In the genomic region with DNA sequence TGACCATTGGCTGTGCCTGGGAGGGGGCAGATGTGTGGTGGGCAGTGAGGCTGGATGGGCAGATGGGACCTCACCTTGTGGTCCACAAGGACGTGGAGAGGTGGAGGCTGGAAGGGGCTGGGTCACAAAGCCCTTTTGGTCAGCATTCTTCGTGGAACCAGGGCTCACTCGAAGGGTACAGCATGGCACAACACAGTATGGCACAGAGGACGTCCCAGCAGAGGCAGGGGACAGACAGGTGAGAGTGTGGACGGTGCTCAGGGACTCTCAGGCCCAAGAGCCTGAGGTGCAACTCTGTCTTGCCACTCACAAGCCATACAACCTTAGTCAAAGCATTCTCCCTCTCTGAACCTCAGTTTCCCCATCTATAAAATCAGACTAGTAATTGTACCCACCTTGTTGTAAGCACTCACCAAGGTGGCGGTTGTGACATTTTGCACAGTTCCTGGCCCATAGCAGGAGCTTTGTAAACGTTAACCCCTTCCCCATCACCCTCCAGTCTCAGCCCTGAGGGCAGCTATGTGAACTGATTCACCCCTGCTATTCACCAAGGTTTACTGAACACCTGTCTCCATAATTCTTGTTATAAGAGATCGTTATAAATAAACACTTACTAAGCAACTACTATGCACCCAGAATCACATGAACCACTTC, we compare ENCODE assay signal across 1 cellular context.
TF ChIP-seq lines count a peak whose summit lies in the region.

No MANE protein-coding gene starts in this region.

TF ChIP-seq in HEK293, 187 proteins besides CTCF, POLR2A, EP300 and RAD21 (continued from another document):
- TF ChIP-seq, protein P1, sequence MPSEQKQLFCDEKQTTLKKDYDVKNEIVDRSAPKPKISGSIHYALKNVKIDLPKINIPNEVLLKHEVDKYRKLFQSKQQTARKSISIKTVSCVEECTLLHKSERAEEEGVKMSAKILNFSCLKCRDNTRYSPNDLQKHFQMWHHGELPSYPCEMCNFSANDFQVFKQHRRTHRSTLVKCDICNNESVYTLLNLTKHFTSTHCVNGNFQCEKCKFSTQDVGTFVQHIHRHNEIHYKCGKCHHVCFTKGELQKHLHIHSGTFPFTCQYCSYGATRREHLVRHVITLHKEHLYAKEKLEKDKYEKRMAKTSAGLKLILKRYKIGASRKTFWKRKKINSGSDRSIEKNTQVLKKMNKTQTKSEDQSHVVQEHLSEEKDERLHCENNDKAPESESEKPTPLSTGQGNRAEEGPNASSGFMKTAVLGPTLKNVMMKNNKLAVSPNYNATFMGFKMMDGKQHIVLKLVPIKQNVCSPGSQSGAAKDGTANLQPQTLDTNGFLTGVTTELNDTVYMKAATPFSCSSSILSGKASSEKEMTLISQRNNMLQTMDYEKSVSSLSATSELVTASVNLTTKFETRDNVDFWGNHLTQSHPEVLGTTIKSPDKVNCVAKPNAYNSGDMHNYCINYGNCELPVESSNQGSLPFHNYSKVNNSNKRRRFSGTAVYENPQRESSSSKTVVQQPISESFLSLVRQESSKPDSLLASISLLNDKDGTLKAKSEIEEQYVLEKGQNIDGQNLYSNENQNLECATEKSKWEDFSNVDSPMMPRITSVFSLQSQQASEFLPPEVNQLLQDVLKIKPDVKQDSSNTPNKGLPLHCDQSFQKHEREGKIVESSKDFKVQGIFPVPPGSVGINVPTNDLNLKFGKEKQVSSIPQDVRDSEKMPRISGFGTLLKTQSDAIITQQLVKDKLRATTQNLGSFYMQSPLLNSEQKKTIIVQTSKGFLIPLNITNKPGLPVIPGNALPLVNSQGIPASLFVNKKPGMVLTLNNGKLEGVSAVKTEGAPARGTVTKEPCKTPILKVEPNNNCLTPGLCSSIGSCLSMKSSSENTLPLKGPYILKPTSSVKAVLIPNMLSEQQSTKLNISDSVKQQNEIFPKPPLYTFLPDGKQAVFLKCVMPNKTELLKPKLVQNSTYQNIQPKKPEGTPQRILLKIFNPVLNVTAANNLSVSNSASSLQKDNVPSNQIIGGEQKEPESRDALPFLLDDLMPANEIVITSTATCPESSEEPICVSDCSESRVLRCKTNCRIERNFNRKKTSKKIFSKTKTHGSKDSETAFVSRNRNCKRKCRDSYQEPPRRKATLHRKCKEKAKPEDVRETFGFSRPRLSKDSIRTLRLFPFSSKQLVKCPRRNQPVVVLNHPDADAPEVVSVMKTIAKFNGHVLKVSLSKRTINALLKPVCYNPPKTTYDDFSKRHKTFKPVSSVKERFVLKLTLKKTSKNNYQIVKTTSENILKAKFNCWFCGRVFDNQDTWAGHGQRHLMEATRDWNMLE (tag by site-specific recombination; conservative IDR thresholded peaks at IDR 0.05; ENCODE audit: low read depth), result no peak
- TF ChIP-seq GLI4 (tag by site-specific recombination; IDR thresholded peaks at IDR 0.05), result no peak
- TF ChIP-seq, protein P2, sequence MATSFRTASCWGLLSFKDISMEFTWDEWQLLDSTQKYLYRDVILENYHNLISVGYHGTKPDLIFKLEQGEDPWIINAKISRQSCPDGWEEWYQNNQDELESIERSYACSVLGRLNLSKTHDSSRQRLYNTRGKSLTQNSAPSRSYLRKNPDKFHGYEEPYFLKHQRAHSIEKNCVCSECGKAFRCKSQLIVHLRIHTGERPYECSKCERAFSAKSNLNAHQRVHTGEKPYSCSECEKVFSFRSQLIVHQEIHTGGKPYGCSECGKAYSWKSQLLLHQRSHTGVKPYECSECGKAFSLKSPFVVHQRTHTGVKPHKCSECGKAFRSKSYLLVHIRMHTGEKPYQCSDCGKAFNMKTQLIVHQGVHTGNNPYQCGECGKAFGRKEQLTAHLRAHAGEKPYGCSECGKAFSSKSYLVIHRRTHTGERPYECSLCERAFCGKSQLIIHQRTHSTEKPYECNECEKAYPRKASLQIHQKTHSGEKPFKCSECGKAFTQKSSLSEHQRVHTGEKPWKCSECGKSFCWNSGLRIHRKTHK (tag by site-specific recombination; IDR thresholded peaks at IDR 0.05), result no peak
